Comparison of ENCODE assay signal across 8 cellular contexts in genomic region chr9:36136894-36137391, GRCh38. TPM values are rescaled to one million over a fixed set of nuclear protein-coding genes. Genes with fewer than 3 reads are reported as not detected.
DNase-seq lines count a peak whose midpoint lies in the region; ATAC-seq, FAIRE-seq and TF ChIP-seq lines count a peak whose summit lies in the region.

No MANE protein-coding gene starts in this region.

- no peaks in the 10 kb centered on the region; the same call in 1 of the 2 replicates for H3K9me3 ChIP-seq in AG04450 (ENCODE audit: control insufficient read depth, insufficient read depth, low read length)
- no peaks in the 10 kb centered on the region for H3K9me3 ChIP-seq in HUES48 (ENCODE audit: control insufficient read depth, insufficient read depth, low read length)
- H3K9me3 ChIP-seq in K562 (replicated peaks; ENCODE audit: control insufficient read depth, insufficient read depth, low read depth, low read length): no peaks in the 10 kb centered on the region
- H3K9me3 ChIP-seq in left lung: no peaks in the 10 kb centered on the region
- H3K9me3 ChIP-seq in suprapubic skin: no peaks in the 10 kb centered on the region

- TF ChIP-seq RAD21 in K562 (CRISPR knock-in tag; conservative IDR thresholded peaks at IDR 0.05 in 1 of 2, IDR thresholded peaks at IDR 0.05 in 1 of 2): no peak

- H3K27ac ChIP-seq in AG04450 (ENCODE audit: low read depth, low read length) (peak overlapping the region; percentile 39), HUES48 (ENCODE audit: low read depth, low read length) (no peak overlapping the region), K562 (ENCODE audit: extremely low read depth, low read depth, low read length) (no peak overlapping the region; the same call in 2 of the 3 replicates), left lung (peak overlapping the region; percentile 75 to 80), suprapubic skin (peak overlapping the region; percentile 79)

- FAIRE-seq in K562 (lab: Jason Lieb, UNC): no peak

- H3K4me2 ChIP-seq in K562 (ENCODE audit: insufficient read depth, low read length): peak overlapping the region; percentile 57

- no peaks in the 10 kb centered on the region; the same call in 1 of the 2 replicates for H4K20me1 ChIP-seq in K562 (replicated peaks; ENCODE audit: control insufficient read depth, insufficient read depth, low read length)

- intact Hi-C loops in K562 (cut with micrococcal nuclease) (no loop called here), left lung (cut with DNase I) (no loop called here)

- no peaks in the 10 kb centered on the region for H3K27me3 ChIP-seq in AG04450 (ENCODE audit: control insufficient read depth, insufficient read depth, low read length)
- peaks cover 85% of the 10 kb centered on the region for H3K27me3 ChIP-seq in HUES48 (ENCODE audit: control insufficient read depth, insufficient read depth, low read length)
- H3K27me3 ChIP-seq in K562 (ENCODE audit: control insufficient read depth in 2 of 2, insufficient read depth in 2 of 2, low read length in 2 of 2): no peaks in the 10 kb centered on the region
- peaks cover 0 to 13% of the 10 kb centered on the region in 2 donors for H3K27me3 ChIP-seq in left lung
- H3K27me3 ChIP-seq in suprapubic skin: peaks cover 18% of the 10 kb centered on the region

- TF ChIP-seq EP300 in K562 (IDR thresholded peaks at IDR 0.05; ENCODE audit: low read length): no peak
- TF ChIP-seq EP300 in suprapubic skin (IDR thresholded peaks at IDR 0.05): no peak

- H3K4me3 ChIP-seq in AG04450 (ENCODE audit: low read depth, low read length) (peak overlapping the region; percentile 76), HUES48 (ENCODE audit: low read depth, low read length) (peak overlapping the region; percentile 80), K562 (peak overlapping the region; percentile 55), left lung (peak overlapping the region; percentile 58 to 71), suprapubic skin (peak overlapping the region; percentile 82)

- no peaks in the 10 kb centered on the region for H3K9me1 ChIP-seq in K562 (ENCODE audit: control insufficient read depth, insufficient read depth, low read length)

- H3K36me3 ChIP-seq in HUES48 (ENCODE audit: control insufficient read depth, insufficient read depth, low read length): no peaks in the 10 kb centered on the region
- H3K36me3 ChIP-seq in K562 (ENCODE audit: control insufficient read depth, insufficient read depth, low read length): no peaks in the 10 kb centered on the region
- peaks cover 0 to 2% of the 10 kb centered on the region in 2 donors for H3K36me3 ChIP-seq in left lung
- no peaks in the 10 kb centered on the region for H3K36me3 ChIP-seq in suprapubic skin

- POLR2A ChIA-PET in AG04450 (lab: Yijun Ruan, JAX) (interaction anchor here (0.9 to 1.9 kb wide), 7 partner anchors 12 to 54 kb away, joined by 3 to 14 read pairs (median 4); partner anchors contain the start of gene CLTA), K562 (lab: Yijun Ruan, JAX) (interaction anchor here (0.6 to 1.8 kb wide), 3 partner anchors 13 to 417 kb away, joined by 3 to 5 read pairs (median 3); no protein-coding TSS in a partner anchor)

- H3K9ac ChIP-seq in HUES48 (ENCODE audit: low read depth, low read length) (peak overlapping the region; percentile 45), K562 (ENCODE audit: insufficient read depth in 1 of 2, low read depth in 2 of 2, low read length in 2 of 2) (peak overlapping the region; percentile 61 to 89)

- DNase-seq in AG04450 (ENCODE audit: low read depth, low spot score): no peak
- DNase-seq in K562 (ENCODE audit: extremely low read depth in 1 of 4, low spot score in 3 of 4): no peak
- DNase-seq in left lung: no peak
- DNase-seq in suprapubic skin (ENCODE audit: low spot score in 2 of 2): peak in 1 of 2 donors; percentile 67
- DNase-seq in HT-29 (ENCODE audit: low spot score): no peak

- peak overlapping the region; percentile 84 for H2AFZ ChIP-seq in K562 (ENCODE audit: low read depth, low read length)

- peaks cover 4% of the 10 kb centered on the region; the same call in 1 of the 3 replicates for H3K79me2 ChIP-seq in K562 (ENCODE audit: control insufficient read depth, insufficient read depth, low read length)

- TF ChIP-seq CTCF in AG04450 (IDR thresholded peaks at IDR 0.05; ENCODE audit: low read depth, low read length): no peak
- no peak for TF ChIP-seq CTCF in K562 (IDR thresholded peaks at IDR 0.05 in 2 of 3, conservative IDR thresholded peaks at IDR 0.05 in 1 of 3; ENCODE audit: insufficient read depth in 2 of 3, low read depth in 1 of 3, low read length in 3 of 3)
- TF ChIP-seq CTCF in left lung (IDR thresholded peaks at IDR 0.05): no peak
- no peak for TF ChIP-seq CTCF in suprapubic skin (IDR thresholded peaks at IDR 0.05)

- H3K4me1 ChIP-seq in HUES48 (ENCODE audit: control insufficient read depth, insufficient read depth, low read length): peaks cover 22% of the 10 kb centered on the region
- H3K4me1 ChIP-seq in K562 (replicated peaks in 1 of 2; ENCODE audit: control insufficient read depth in 2 of 2, insufficient read depth in 2 of 2, low read length in 2 of 2): peaks cover 9 to 36% of the 10 kb centered on the region in 2 experiments; a peak in 4 of 5 replicates
- H3K4me1 ChIP-seq in left lung: peaks cover 9 to 62% of the 10 kb centered on the region in 2 donors
- H3K4me1 ChIP-seq in suprapubic skin: peaks cover 47% of the 10 kb centered on the region

- CTCF ChIA-PET in AG04450 (lab: Charles Lee): interaction anchor here (1.0 to 1.2 kb wide), 4 partner anchors 30 to 191 kb away, joined by 3 to 5 read pairs (median 4); no protein-coding TSS in a partner anchor
- CTCF ChIA-PET in K562 (lab: Yijun Ruan, JAX; ENCODE audit: low intra/inter-chr PET ratio): no interaction called here

- in situ Hi-C loops in K562 (cut with MboI): no loop called here

- ATAC-seq in GM19372 (IDR thresholded peaks at IDR 0.05; ENCODE audit: low read depth, unreplicated experiment) (peak; percentile 28), K562 (peak; percentile 41), left lung (peak; percentile 16), HG03521 (IDR thresholded peaks at IDR 0.05; ENCODE audit: unreplicated experiment) (no peak)

- TF ChIP-seq POLR2A in K562 (conservative IDR thresholded peaks at IDR 0.05) (no peak), suprapubic skin (IDR thresholded peaks at IDR 0.05) (no peak)

- WGBS in K562 (ENCODE audit: insufficient coverage, low coverage, missing lambda C conversion rate): 0% methylated on average over 3 of the region's 40 CpGs
- WGBS in suprapubic skin: 0% methylated on average over 14 of the region's 40 CpGs

- TSS peak; percentile 37 for BruUV-seq in K562 (replicated peaks; lab: Mats Ljungman, UMichigan)

RNA-seq across cellular contexts. Expression of gene GLIPR2, which starts 0.4 kb away (rescaled TPM):
- polyA plus RNA-seq in AG04450 (2011; rRNA removed): 108 and 115 TPM in 2 replicates
- 66.4 and 70.8 TPM in 2 replicates for polyA minus RNA-seq in AG04450 (2011; rRNA and poly(A)+ RNA removed)
- 3.2 and 3.8 TPM in 2 replicates for total RNA-seq in K562 (2011; cell fraction: chromatin; rRNA removed; ENCODE audit: low replicate concordance)
- 1.7 and 2.2 TPM in 2 replicates for total RNA-seq in K562 (2011; cell fraction: nucleolus; rRNA removed)
- 2.6 and 4.5 TPM in 2 replicates for total RNA-seq in K562 (2011; cell fraction: nucleoplasm; rRNA removed)
- 2.0 and 4.0 TPM in 2 replicates for total RNA-seq in K562 (2014; rRNA removed)
- total RNA-seq in K562 (2014; rRNA removed; fragmentation: Illumina TruSeq; extraction: Trizol): 2.2 and 2.4 TPM in 2 replicates
- total RNA-seq in K562 (2015; rRNA removed; fragmentation: Illumina TruSeq; extraction: Trizol): 1.4 TPM in 2 replicates
- 3.8 and 4.7 TPM in 2 replicates for total RNA-seq in K562 (2021)
- 6.9 and 8.8 TPM in 2 replicates for polyA plus RNA-seq in K562 (2011; rRNA removed)
- 5.0 and 5.2 TPM in 2 replicates for polyA plus RNA-seq in K562 (2011; cell fraction: cytosol; rRNA removed)
- polyA plus RNA-seq in K562 (2011; cell fraction: nucleus; rRNA removed): 2.9 and 3.2 TPM in 2 replicates
- polyA plus RNA-seq in K562 (2012): 2.2 and 2.3 TPM in 2 replicates
- polyA plus RNA-seq in K562 (2014; fragmentation: Illumina TruSeq; extraction: Trizol): 4.4 and 4.8 TPM in 2 replicates
- polyA plus RNA-seq in K562 (2014; fragmentation: Nextera tagmentation; extraction: Ambion mirVana): 1 to 10 TPM; 2.7 to 2.9 TPM
- 4.0 and 4.6 TPM in 2 replicates for polyA plus RNA-seq in K562 (2014; rRNA removed)
- polyA minus RNA-seq in K562 (2011; rRNA and poly(A)+ RNA removed): 6.3 and 7.9 TPM in 2 replicates
- 2.5 and 4.0 TPM in 2 replicates for polyA minus RNA-seq in K562 (2011; cell fraction: cytosol; rRNA and poly(A)+ RNA removed)
- polyA minus RNA-seq in K562 (2011; cell fraction: nucleus; rRNA and poly(A)+ RNA removed): 0.56 and 0.67 TPM in 2 replicates
- total RNA-seq in left lung: 10 to 100 TPM; 47.7 to 94.5 TPM
- 1 to 10 TPM; 3.2 to 8.8 (median 5.6) TPM for total RNA-seq in suprapubic skin
- total RNA-seq in HT-29 (2014; rRNA removed; shearing (Covaris generic)): 0.10 and 0.28 TPM in 2 replicates

RNA-seq across cellular contexts. Expression of gene CCIN, which starts 32.2 kb away (rescaled TPM):
- 0.48 and 0.71 TPM in 2 replicates for polyA plus RNA-seq in AG04450 (2011; rRNA removed)
- 0.69 and 0.87 TPM in 2 replicates for polyA minus RNA-seq in AG04450 (2011; rRNA and poly(A)+ RNA removed)
- not detected in 2 replicates for total RNA-seq in K562 (2011; cell fraction: chromatin; rRNA removed; ENCODE audit: low replicate concordance)
- 0.26 TPM in 1 of 2 replicates, not detected in the other for total RNA-seq in K562 (2011; cell fraction: nucleolus; rRNA removed)
- total RNA-seq in K562 (2011; cell fraction: nucleoplasm; rRNA removed): not detected in 2 replicates
- total RNA-seq in K562 (2014; rRNA removed): not detected in 2 replicates
- not detected in 2 replicates for total RNA-seq in K562 (2014; rRNA removed; fragmentation: Illumina TruSeq; extraction: Trizol)
- not detected in 2 replicates for total RNA-seq in K562 (2015; rRNA removed; fragmentation: Illumina TruSeq; extraction: Trizol)
- total RNA-seq in K562 (2021): not detected in 2 replicates
- polyA plus RNA-seq in K562 (2011; rRNA removed): not detected in 2 replicates
- 0.04 and 0.09 TPM in 2 replicates for polyA plus RNA-seq in K562 (2011; cell fraction: cytosol; rRNA removed)
- not detected in 2 replicates for polyA plus RNA-seq in K562 (2011; cell fraction: nucleus; rRNA removed)
- polyA plus RNA-seq in K562 (2012): not detected in 2 replicates
- not detected in 2 replicates for polyA plus RNA-seq in K562 (2014; fragmentation: Illumina TruSeq; extraction: Trizol)
- polyA plus RNA-seq in K562 (2014; fragmentation: Nextera tagmentation; extraction: Ambion mirVana): not detected
- not detected in 2 replicates for polyA plus RNA-seq in K562 (2014; rRNA removed)
- polyA minus RNA-seq in K562 (2011; rRNA and poly(A)+ RNA removed): not detected in 2 replicates
- polyA minus RNA-seq in K562 (2011; cell fraction: cytosol; rRNA and poly(A)+ RNA removed): not detected in 2 replicates
- polyA minus RNA-seq in K562 (2011; cell fraction: nucleus; rRNA and poly(A)+ RNA removed): not detected in 2 replicates
- 1 to 10 TPM in 1 of 2 donors, under 1 TPM in 1; 0.67 to 1.5 TPM for total RNA-seq in left lung
- total RNA-seq in suprapubic skin: not detected
- total RNA-seq in HT-29 (2014; rRNA removed; shearing (Covaris generic)): not detected in 2 replicates

RNA-seq across cellular contexts. Expression of gene CLTA, which starts 53.8 kb away (rescaled TPM):
- 314 and 364 TPM in 2 replicates for polyA plus RNA-seq in AG04450 (2011; rRNA removed)
- 113 and 118 TPM in 2 replicates for polyA minus RNA-seq in AG04450 (2011; rRNA and poly(A)+ RNA removed)
- 13.9 and 15.8 TPM in 2 replicates for total RNA-seq in K562 (2011; cell fraction: chromatin; rRNA removed; ENCODE audit: low replicate concordance)
- total RNA-seq in K562 (2011; cell fraction: nucleolus; rRNA removed): 17.2 and 17.5 TPM in 2 replicates
- 19.0 and 24.3 TPM in 2 replicates for total RNA-seq in K562 (2011; cell fraction: nucleoplasm; rRNA removed)
- total RNA-seq in K562 (2014; rRNA removed): 186 and 196 TPM in 2 replicates
- total RNA-seq in K562 (2014; rRNA removed; fragmentation: Illumina TruSeq; extraction: Trizol): 129 and 131 TPM in 2 replicates
- total RNA-seq in K562 (2015; rRNA removed; fragmentation: Illumina TruSeq; extraction: Trizol): 156 and 161 TPM in 2 replicates
- total RNA-seq in K562 (2021): 140 and 144 TPM in 2 replicates
- polyA plus RNA-seq in K562 (2011; rRNA removed): 104 and 137 TPM in 2 replicates
- 89.6 and 109 TPM in 2 replicates for polyA plus RNA-seq in K562 (2011; cell fraction: cytosol; rRNA removed)
- polyA plus RNA-seq in K562 (2011; cell fraction: nucleus; rRNA removed): 27.8 and 38.7 TPM in 2 replicates
- polyA plus RNA-seq in K562 (2012): 169 and 197 TPM in 2 replicates
- polyA plus RNA-seq in K562 (2014; fragmentation: Illumina TruSeq; extraction: Trizol): 144 and 156 TPM in 2 replicates
- polyA plus RNA-seq in K562 (2014; fragmentation: Nextera tagmentation; extraction: Ambion mirVana): 10 to 100 TPM; 37.8 to 39.6 TPM
- polyA plus RNA-seq in K562 (2014; rRNA removed): 206 and 219 TPM in 2 replicates
- 60.8 and 67.3 TPM in 2 replicates for polyA minus RNA-seq in K562 (2011; rRNA and poly(A)+ RNA removed)
- polyA minus RNA-seq in K562 (2011; cell fraction: cytosol; rRNA and poly(A)+ RNA removed): 49.0 and 55.3 TPM in 2 replicates
- 12.7 and 16.2 TPM in 2 replicates for polyA minus RNA-seq in K562 (2011; cell fraction: nucleus; rRNA and poly(A)+ RNA removed)
- total RNA-seq in left lung: 100 to 1,000 TPM; 199 to 219 TPM
- 100 to 1,000 TPM; 128 to 148 (median 130) TPM for total RNA-seq in suprapubic skin
- 273 and 289 TPM in 2 replicates for total RNA-seq in HT-29 (2014; rRNA removed; shearing (Covaris generic))

Comparison
In these comparisons a context has a peak if more than half of its experiments do, and no peak if none do; other contexts are left out.
1. H3K27ac ChIP-seq: peak in AG04450 (single experiment), left lung (2 of 2) and suprapubic skin (single experiment); none in HUES48 (single experiment) and K562 (single experiment).
2. RNA of gene GLIPR2, which starts 0.4 kb away (total RNA-seq): 47.7 to 94.5 TPM in left lung; 3.2 to 8.8 TPM in suprapubic skin, 1.4 to 4.7 TPM in K562 and 0.10 to 0.28 TPM in HT-29; every median in the first group is over 4 times any median in the second.
3. Peak in every context shown above with its lines, with median percentiles within 50 percentile points of each other: H3K4me3 ChIP-seq.